Comparison of ENCODE assay signal across 17 cellular contexts in the genomic region with DNA sequence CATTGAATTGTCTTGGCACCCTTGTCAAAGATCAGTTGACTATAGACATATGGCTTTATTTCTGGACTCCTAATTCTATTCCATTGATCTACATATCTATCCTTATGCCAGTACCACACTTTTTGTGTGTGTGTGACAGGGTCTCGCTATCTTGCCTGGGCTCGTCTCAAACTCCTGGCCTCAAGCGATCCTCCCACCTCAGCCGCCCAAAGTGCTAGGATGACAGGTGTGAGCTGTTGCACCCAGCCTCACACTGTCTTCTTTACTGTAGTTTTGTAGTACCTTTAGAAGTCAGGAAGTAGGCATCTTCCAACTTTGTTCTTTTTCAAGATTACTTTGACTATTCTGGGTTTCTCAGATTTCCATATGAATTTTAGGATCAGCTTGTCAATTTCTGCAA. TPM values are rescaled to one million over a fixed set of nuclear protein-coding genes. Genes with fewer than 3 reads are reported as not detected.
A peak's percentile ranks its signal among the peaks of the same experiment; 100 is the strongest.
DNase-seq lines count a peak whose midpoint lies in the region; FAIRE-seq and TF ChIP-seq lines count a peak whose summit lies in the region.
"Had no signal": no experiment of that assay in that cellular context is flagged by ENCODE, and none has a peak within 500 bp of the region (broad histone marks: within the 10 kb centered on the region; RNA-seq: fewer than 3 reads in every experiment).

No MANE protein-coding gene starts in this region.

- H3K27ac ChIP-seq in coronary artery (no peak overlapping the region), stomach (no peak overlapping the region), transverse colon (no peak overlapping the region)
- H3K27ac ChIP-seq: BLaER1, GM23248, HL-60 had no signal

- CTCF ChIA-PET in activated CD4-positive, alpha-beta memory T cell treated with anti-CD3 and anti-CD28 coated beads, Interleukin-2, amount 10 ng/mL, durations not matched to agents 7 days and 5 days (lab: Charles Lee), result interaction anchor here (1.1 kb wide), 1 partner anchor 9 kb away, joined by 5 read pairs; no protein-coding TSS in a partner anchor
- CTCF ChIA-PET in activated CD4-positive, alpha-beta memory T cell treated with anti-CD3 and anti-CD28 coated beads for 36 hours (lab: Charles Lee), result interaction anchor here (0.8 kb wide), 1 partner anchor 9 kb away, joined by 3 read pairs; no protein-coding TSS in a partner anchor

- H3K36me3 ChIP-seq in stomach (peaks cover 0 to 30% (median 9%) of the 10 kb centered on the region in 4 donors), transverse colon (no peaks in the 10 kb centered on the region)

- intact Hi-C loops in activated CD4-positive, alpha-beta memory T cell treated with anti-CD3 and anti-CD28 coated beads for 36 hours (cut with micrococcal nuclease), result no loop called here
- intact Hi-C loops in stomach (cut with DNase I; ENCODE audit: low total_unique reads), result no loop called here
- intact Hi-C loops in transverse colon (cut with DNase I; ENCODE audit: low total_unique reads), result no loop called here

- peak; percentile 16 for FAIRE-seq in GM12891 (lab: Jason Lieb, UNC)

- POLR2A ChIA-PET in activated CD4-positive, alpha-beta memory T cell treated with anti-CD3 and anti-CD28 coated beads, Interleukin-2, amount 10 ng/mL, durations not matched to agents 7 days and 5 days (lab: Charles Lee), result interaction anchor here (0.6 kb wide), 1 partner anchor 282 kb away, joined by 3 read pairs; no protein-coding TSS in a partner anchor
- POLR2A ChIA-PET in activated CD4-positive, alpha-beta memory T cell treated with anti-CD3 and anti-CD28 coated beads for 36 hours (lab: Charles Lee), result no interaction called here

- H3K27ac Mint-ChIP-seq in activated CD4-positive, alpha-beta memory T cell treated with anti-CD3 and anti-CD28 coated beads, Interleukin-2, amount 10 ng/mL, durations not matched to agents 7 days and 5 days, result no peak overlapping the region
- H3K27ac Mint-ChIP-seq in activated CD4-positive, alpha-beta memory T cell treated with anti-CD3 and anti-CD28 coated beads for 36 hours, result no peak overlapping the region
- H3K27ac Mint-ChIP-seq: CD14-positive monocyte; CD4-positive, alpha-beta memory T cell had no signal

- peaks cover 7% of the 10 kb centered on the region for H3K4me1 Mint-ChIP-seq in activated CD4-positive, alpha-beta memory T cell treated with anti-CD3 and anti-CD28 coated beads, Interleukin-2, amount 10 ng/mL, durations not matched to agents 7 days and 5 days
- H3K4me1 Mint-ChIP-seq in activated CD4-positive, alpha-beta memory T cell treated with anti-CD3 and anti-CD28 coated beads for 36 hours (ENCODE audit: low read depth), result no peaks in the 10 kb centered on the region
- H3K4me1 Mint-ChIP-seq: CD14-positive monocyte had no signal

- in situ Hi-C loops in transverse colon (cut with MboI; ENCODE audit: low pct_ligation_motif_present in 1 of 4, low pct_unique_long_range_greater_than_20kb in 1 of 4, low sequenced_read_pairs in 3 of 4), result loop anchor here in 1 of 4 donors (25.0 kb wide), 1 partner anchor 575 kb away; no protein-coding TSS in a partner anchor

- H3K4me3 ChIP-seq in coronary artery (no peak overlapping the region), stomach (no peak overlapping the region), transverse colon (no peak overlapping the region)
- H3K4me3 ChIP-seq: BLaER1, GM23248 had no signal

- TF ChIP-seq CTCF in coronary artery (IDR thresholded peaks at IDR 0.05), result no peak
- no peak for TF ChIP-seq CTCF in stomach (IDR thresholded peaks at IDR 0.05)
- no peak for TF ChIP-seq CTCF in transverse colon (IDR thresholded peaks at IDR 0.05)

- no peak for TF ChIP-seq POLR2A in GM12891 (IDR thresholded peaks at IDR 0.05; ENCODE audit: low read depth, low read length)
- no peak for TF ChIP-seq POLR2A in stomach (IDR thresholded peaks at IDR 0.05)
- no peak for TF ChIP-seq POLR2A in transverse colon (IDR thresholded peaks at IDR 0.05)

- no peaks in the 10 kb centered on the region for H3K36me3 Mint-ChIP-seq in activated CD4-positive, alpha-beta memory T cell treated with anti-CD3 and anti-CD28 coated beads, Interleukin-2, amount 10 ng/mL, durations not matched to agents 7 days and 5 days (ENCODE audit: low read depth)
- H3K36me3 Mint-ChIP-seq in activated CD4-positive, alpha-beta memory T cell treated with anti-CD3 and anti-CD28 coated beads for 36 hours, result no peaks in the 10 kb centered on the region
- H3K36me3 Mint-ChIP-seq: CD14-positive monocyte; CD4-positive, alpha-beta memory T cell had no signal

- peaks cover 0 to 2% (median under 1%) of the 10 kb centered on the region in 4 donors for H3K4me1 ChIP-seq in stomach
- no peaks in the 10 kb centered on the region for H3K4me1 ChIP-seq in transverse colon
- H3K4me1 ChIP-seq: BLaER1 had no signal

- H3K27me3 Mint-ChIP-seq in activated CD4-positive, alpha-beta memory T cell treated with anti-CD3 and anti-CD28 coated beads, Interleukin-2, amount 10 ng/mL, durations not matched to agents 7 days and 5 days, result no peaks in the 10 kb centered on the region
- H3K27me3 Mint-ChIP-seq in activated CD4-positive, alpha-beta memory T cell treated with anti-CD3 and anti-CD28 coated beads for 36 hours, result no peaks in the 10 kb centered on the region
- H3K27me3 Mint-ChIP-seq: CD4-positive, alpha-beta memory T cell had no signal

- no peak overlapping the region for H3K4me3 Mint-ChIP-seq in activated CD4-positive, alpha-beta memory T cell treated with anti-CD3 and anti-CD28 coated beads, Interleukin-2, amount 10 ng/mL, durations not matched to agents 7 days and 5 days
- no peak overlapping the region for H3K4me3 Mint-ChIP-seq in activated CD4-positive, alpha-beta memory T cell treated with anti-CD3 and anti-CD28 coated beads for 36 hours
- H3K4me3 Mint-ChIP-seq: CD14-positive monocyte; CD4-positive, alpha-beta memory T cell had no signal

- H3K9me3 Mint-ChIP-seq in activated CD4-positive, alpha-beta memory T cell treated with anti-CD3 and anti-CD28 coated beads, Interleukin-2, amount 10 ng/mL, durations not matched to agents 7 days and 5 days, result no peaks in the 10 kb centered on the region
- no peaks in the 10 kb centered on the region for H3K9me3 Mint-ChIP-seq in activated CD4-positive, alpha-beta memory T cell treated with anti-CD3 and anti-CD28 coated beads for 36 hours
- H3K9me3 Mint-ChIP-seq: CD4-positive, alpha-beta memory T cell had no signal

- 91 to 99% (median 94%) methylated on average over 4 of the region's 4 CpGs for WGBS in stomach, 5 donors
- WGBS in transverse colon (ENCODE audit: low coverage in 1 of 2), 2 donors, result 84 to 93% methylated on average over 4 of the region's 4 CpGs

- H3K9me3 ChIP-seq in stomach (no peaks in the 10 kb centered on the region), transverse colon (no peaks in the 10 kb centered on the region)
- H3K9me3 ChIP-seq: BLaER1 had no signal

- TF ChIP-seq EP300 in stomach (IDR thresholded peaks at IDR 0.05), result no peak
- no peak for TF ChIP-seq EP300 in transverse colon (IDR thresholded peaks at IDR 0.05; ENCODE audit: low read depth)

- H3K27me3 ChIP-seq in stomach, result no peaks in the 10 kb centered on the region
- no peaks in the 10 kb centered on the region for H3K27me3 ChIP-seq in transverse colon
- H3K27me3 ChIP-seq: BLaER1 had no signal

- DNase-seq in activated CD4-positive, alpha-beta memory T cell treated with anti-CD3 and anti-CD28 coated beads, Interleukin-2, amount 10 ng/mL, durations not matched to agents 7 days and 5 days, result peak; percentile 4
- no peak for DNase-seq in activated CD4-positive, alpha-beta memory T cell treated with anti-CD3 and anti-CD28 coated beads for 36 hours
- DNase-seq in GM12891 (ENCODE audit: insufficient read length, low spot score) (no peak), coronary artery (ENCODE audit: low spot score) (peak; percentile 54), stomach (peak; percentile 5), transverse colon (no peak)
- no peak for DNase-seq in stimulated activated naive CD4-positive, alpha-beta T cell treated with Interleukin-2 at 50 U/mL for 16 hours (lab: John Stamatoyannopoulos, UW)
- DNase-seq: 8988T; Calu3; CD4-positive, alpha-beta memory T cell; DMS79 treated with DMSO at 0.1 percent for 48 hours; GF-D8; GM23248; HCEC 1CT had no signal

TF ChIP-seq in GM12891, 5 proteins besides CTCF, POLR2A, EP300 and RAD21:
- TF ChIP-seq SPI1 (IDR thresholded peaks at IDR 0.05; ENCODE audit: low read depth, low read length) (no peak), POLR2AphosphoS5 (IDR thresholded peaks at IDR 0.05; ENCODE audit: low read depth, low read length) (no peak)

RNA-seq across cellular contexts. Expression of a gene that starts 24.3 kb away (rescaled TPM):
- 10 to 100 TPM; 22.1 to 26.2 TPM for total RNA-seq in activated CD4-positive, alpha-beta memory T cell treated with anti-CD3 and anti-CD28 coated beads, Interleukin-2, amount 10 ng/mL, durations not matched to agents 7 days and 5 days
- total RNA-seq in activated CD4-positive, alpha-beta memory T cell treated with anti-CD3 and anti-CD28 coated beads for 36 hours, result 10 to 100 TPM; 20.9 to 21.0 TPM
- polyA plus RNA-seq in GM12891 (2012; ENCODE audit: low read depth, missing spikeins), result 5.0 TPM
- 10 to 100 TPM in 4 of 5 donors, 1 to 10 TPM in 1; 5.8 to 27.2 (median 12.8) TPM for total RNA-seq in stomach
- 1 to 10 TPM; 4.7 to 9.8 (median 5.9) TPM for polyA plus RNA-seq in stomach
- 10 to 100 TPM; 10.0 to 37.0 (median 13.6) TPM for total RNA-seq in transverse colon

Comparison
In these comparisons a context has a peak if more than half of its experiments do, and no peak if none do; other contexts are left out.
1. DNase-seq: peak in activated CD4-positive, alpha-beta memory T cell treated with anti-CD3 and anti-CD28 coated beads, Interleukin-2, amount 10 ng/mL, durations not matched to agents 7 days and 5 days (single experiment), coronary artery (single experiment) and stomach (single experiment); none in activated CD4-positive, alpha-beta memory T cell treated with anti-CD3 and anti-CD28 coated beads for 36 hours (single experiment), GM12891 (single experiment), transverse colon (single experiment) and stimulated activated naive CD4-positive, alpha-beta T cell treated with Interleukin-2 at 50 U/mL for 16 hours (single experiment).